Comparison of ENCODE assay signal across 8 cellular contexts in genomic region chr1:93845554-93846150, GRCh38. TPM values are rescaled to one million over a fixed set of nuclear protein-coding genes. Genes with fewer than 3 reads are reported as not detected.
DNase-seq lines count a peak whose midpoint lies in the region; ATAC-seq, FAIRE-seq and TF ChIP-seq lines count a peak whose summit lies in the region.

No MANE protein-coding gene starts in this region.

- H3K4me1 Mint-ChIP-seq in mesothelial cell of epicardium = peaks cover 17% of the 10 kb centered on the region

- TF ChIP-seq CTCF in AG10803 (conservative IDR thresholded peaks at IDR 0.05; ENCODE audit: low read length) = no peak
- no peak for TF ChIP-seq CTCF in GM13977 (IDR thresholded peaks at IDR 0.05; ENCODE audit: extremely low read depth, insufficient read depth, missing control alignments)
- no peak for TF ChIP-seq CTCF in coronary artery (IDR thresholded peaks at IDR 0.05)
- TF ChIP-seq CTCF in mesothelial cell of epicardium (IDR thresholded peaks at IDR 0.05; ENCODE audit: unreplicated experiment) = no peak
- no peak for TF ChIP-seq CTCF in tibial artery (IDR thresholded peaks at IDR 0.05)

- H3K4me3 ChIP-seq in AG10803 (ENCODE audit: low read length) (peak overlapping the region; percentile 69), coronary artery (peak overlapping the region; percentile 92), tibial artery (peak overlapping the region; percentile 85 to 88)

- H3K4me3 Mint-ChIP-seq in mesothelial cell of epicardium = peak overlapping the region; percentile 95

- no peaks in the 10 kb centered on the region for H3K36me3 ChIP-seq in tibial artery

- no peaks in the 10 kb centered on the region for H3K27me3 ChIP-seq in tibial artery

- ATAC-seq in HG03097 (IDR thresholded peaks at IDR 0.05; ENCODE audit: low FRiP score, unreplicated experiment) = peak; percentile 0

- DNase-seq in AG10803 (ENCODE audit: low read depth) (peak; percentile 89), GM13977 (ENCODE audit: low spot score) (peak; percentile 56), RCC 7860 (ENCODE audit: low spot score) (peak; percentile 78), coronary artery (ENCODE audit: low spot score) (no peak), mesothelial cell of epicardium (ENCODE audit: low spot score in 2 of 2, unreplicated experiment in 2 of 2) (peak in 1 of 2 experiments; percentile 40), tibial artery (no peak), ureter (ENCODE audit: low spot score) (no peak)

- in situ Hi-C loops in GM13977 (cut with MboI; ENCODE audit: low pct_unique_long_range_greater_than_20kb, low sequenced_read_pairs, unreplicated experiment) = loop anchor here (25.0 kb wide), 1 partner anchor 408 kb away; the partner anchor contains the start of gene FNBP1L

- H3K9me3 ChIP-seq in tibial artery = no peaks in the 10 kb centered on the region

- intact Hi-C loops in tibial artery (cut with DNase I; ENCODE audit: low total_unique reads) = loop anchor here (10.0 kb wide), 1 partner anchor 401 kb away; the partner anchor contains the start of gene FNBP1L

- peak overlapping the region; percentile 97 for H3K27ac Mint-ChIP-seq in mesothelial cell of epicardium

- H3K4me1 ChIP-seq in tibial artery = peaks cover 0 to 29% (median 11%) of the 10 kb centered on the region in 4 donors

- H3K36me3 Mint-ChIP-seq in mesothelial cell of epicardium = peaks cover 6% of the 10 kb centered on the region

- peaks cover 6% of the 10 kb centered on the region for H3K9me3 Mint-ChIP-seq in mesothelial cell of epicardium

- FAIRE-seq in RCC 7860 (lab: Jason Lieb, UNC) = peak; percentile 20

- H3K27me3 Mint-ChIP-seq in mesothelial cell of epicardium (ENCODE audit: low read depth) = no peaks in the 10 kb centered on the region

- H3K27ac ChIP-seq in coronary artery (peak overlapping the region; percentile 95 to 99), tibial artery (peak overlapping the region; percentile 97 to 98)

RNA-seq across cellular contexts. Expression of gene DNTTIP2, which starts 33.4 kb away (rescaled TPM):
- total RNA-seq in mesothelial cell of epicardium = 46.4 to 49.6 TPM (median 47.4 TPM) in 3 replicates
- total RNA-seq in ureter = 60.4 TPM

Comparison
In these comparisons a context has a peak if more than half of its experiments do, and no peak if none do; other contexts are left out.
1. DNase-seq: peak in AG10803 (single experiment), GM13977 (single experiment) and RCC 7860 (single experiment); none in coronary artery (single experiment), tibial artery (0 of 2) and ureter (single experiment).
2. Peak in every context shown above with its lines, with median percentiles within 50 percentile points of each other: H3K4me3 ChIP-seq.